1 cellular context compared by ENCODE assay signal in the genomic region with DNA sequence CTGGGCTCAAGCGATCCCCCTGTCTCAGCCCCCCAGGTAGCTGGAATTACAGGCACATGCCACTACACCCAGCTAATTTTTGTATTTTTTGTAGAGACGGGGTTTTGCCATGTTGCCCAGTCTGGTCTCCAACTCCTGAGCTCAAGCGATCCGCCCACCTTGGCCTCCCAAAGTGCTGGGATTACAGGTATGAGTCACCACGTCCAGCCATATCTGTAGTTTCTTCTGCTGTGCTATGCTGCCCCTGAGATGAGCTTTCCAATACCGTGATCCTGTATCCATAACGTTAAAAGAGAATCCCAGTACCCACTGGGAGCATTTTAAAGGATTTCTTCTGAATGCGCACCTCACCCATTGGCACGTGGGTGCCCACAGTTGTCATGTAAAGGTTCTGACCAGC. TPM values are rescaled to one million over a fixed set of nuclear protein-coding genes. Genes with fewer than 3 reads are reported as not detected.
"Had no signal": no experiment of that assay in that cellular context is flagged by ENCODE, and none has a peak within 500 bp of the region (broad histone marks: within the 10 kb centered on the region; RNA-seq: fewer than 3 reads in every experiment).

No MANE protein-coding gene starts in this region.

RNA-seq across cellular contexts. Expression of a gene that starts 20.2 kb away (rescaled TPM):
- total RNA-seq: GM12878 had no signal
- polyA plus RNA-seq: GM12878 had no signal
